Comparison of ENCODE assay signal across 24 cellular contexts in the genomic region with DNA sequence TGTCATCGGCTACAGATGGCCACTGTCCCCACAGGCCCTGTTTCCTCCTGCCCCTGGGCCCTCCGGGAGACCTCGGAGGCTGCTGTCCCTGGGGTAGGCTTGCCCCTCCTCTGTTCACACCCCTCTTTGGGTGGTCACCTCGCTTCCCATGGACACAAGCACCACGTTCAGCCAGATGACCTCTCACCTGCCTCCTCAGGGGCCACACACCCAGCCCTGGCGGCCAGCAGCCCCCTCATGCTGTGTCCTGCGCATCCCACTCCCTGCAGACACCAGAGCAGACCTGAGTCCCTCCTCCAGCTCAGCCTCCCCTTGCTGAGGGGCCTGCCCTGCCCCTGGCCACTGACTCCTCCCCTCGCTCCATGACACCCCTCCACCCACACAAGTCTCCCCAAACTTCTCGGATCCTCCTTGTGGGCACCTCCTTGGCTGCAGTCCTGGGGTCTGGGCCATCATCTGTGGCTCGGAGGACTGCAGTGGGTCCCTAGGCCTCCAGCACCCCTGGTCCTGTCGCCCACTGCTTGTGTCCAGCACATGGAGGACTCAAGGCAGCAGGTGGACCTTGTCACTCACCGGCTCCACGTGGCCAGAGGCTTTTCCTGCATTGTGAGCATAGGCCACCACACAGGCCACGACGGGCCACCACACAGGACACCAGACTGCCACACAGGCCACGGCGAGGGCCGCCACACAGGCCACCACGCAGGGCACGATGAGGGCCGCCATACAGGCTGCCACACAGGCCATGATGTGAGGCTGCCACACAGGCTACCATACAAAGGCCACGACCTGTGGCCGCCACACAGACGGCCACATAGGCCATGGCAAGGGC.
"Had no signal": no experiment of that assay in that cellular context is flagged by ENCODE, and none has a peak within 500 bp of the region (broad histone marks: within the 10 kb centered on the region; RNA-seq: fewer than 3 reads in every experiment).

No MANE protein-coding gene starts in this region.

- DNase-seq: cerebellar nuclear complex; colonic mucosa; dermis blood vessel endothelial cell; erythroblast; foreskin keratinocyte; head of caudate nucleus; kidney glomerular epithelial cell; lower lobe of right lung; mesenchymal stem cell; naive B cell; spleen; stimulated activated CD4-positive, alpha-beta T cell treated with anti-CD3 and anti-CD28 coated beads, Interleukin-15, amount 100 ng/mL, for 24 hours; stimulated activated CD4-positive, alpha-beta T cell treated with anti-CD3 and anti-CD28 coated beads, Interleukin-1b, Interleukin-23, amount 100 ng/mL, for 48 hours; stimulated activated CD4-positive, alpha-beta T cell treated with anti-CD3 and anti-CD28 coated beads, Interleukin-4, amount 100 ng/mL, for 24 hours; tibial artery; uterus had no signal

- H3K4me3 ChIP-seq: colonic mucosa, hepatocyte, lower lobe of right lung, ovary, spleen, tibial artery, upper lobe of left lung, uterus had no signal

- H3K27ac ChIP-seq: colonic mucosa, foreskin keratinocyte, hepatocyte, lower lobe of right lung, ovary, spleen, tibial artery, upper lobe of left lung, uterus had no signal

- H3K4me1 ChIP-seq: colonic mucosa, foreskin keratinocyte, lower lobe of right lung, spleen, tibial artery, upper lobe of left lung, uterus had no signal

- H3K36me3 Mint-ChIP-seq: naive B cell; stimulated activated memory B cell treated with anti-CD40 and anti-IgM and Interleukin-4, amounts not matched to agents 10 μg/mL and 1 μg/mL and 100 μg/mL, for 72 hours had no signal

- H3K9me3 ChIP-seq: colonic mucosa, lower lobe of right lung, ovary, spleen, tibial artery, upper lobe of left lung, uterus had no signal

- H3K4me3 Mint-ChIP-seq: naive B cell; nephron; stimulated activated memory B cell treated with anti-CD40 and anti-IgM and Interleukin-4, amounts not matched to agents 10 μg/mL and 1 μg/mL and 100 μg/mL, for 72 hours; stimulated activated naive CD8-positive, alpha-beta T cell treated with anti-CD3 and anti-CD28 coated beads, Interleukin-15, Interleukin-2, amounts not matched to agents 100 ng/mL and 50 ng/mL, for 24 hours had no signal

- ATAC-seq: foreskin keratinocyte; left lobe of liver; lower lobe of right lung; sciatic nerve; stimulated activated memory B cell treated with anti-CD40 and anti-IgM and Interleukin-4, amounts not matched to agents 10 μg/mL and 1 μg/mL and 100 μg/mL, for 72 hours had no signal

- H3K27me3 Mint-ChIP-seq: stimulated activated naive CD8-positive, alpha-beta T cell treated with anti-CD3 and anti-CD28 coated beads, Interleukin-15, Interleukin-2, amounts not matched to agents 100 ng/mL and 50 ng/mL, for 24 hours had no signal

- H3K27ac Mint-ChIP-seq: nephron; stimulated activated memory B cell treated with anti-CD40 and anti-IgM and Interleukin-4, amounts not matched to agents 10 μg/mL and 1 μg/mL and 100 μg/mL, for 72 hours; stimulated activated naive CD8-positive, alpha-beta T cell treated with anti-CD3 and anti-CD28 coated beads, Interleukin-15, Interleukin-2, amounts not matched to agents 100 ng/mL and 50 ng/mL, for 24 hours had no signal

- H3K9me3 Mint-ChIP-seq: naive B cell; nephron; stimulated activated memory B cell treated with anti-CD40 and anti-IgM and Interleukin-4, amounts not matched to agents 10 μg/mL and 1 μg/mL and 100 μg/mL, for 72 hours; stimulated activated naive CD8-positive, alpha-beta T cell treated with anti-CD3 and anti-CD28 coated beads, Interleukin-15, Interleukin-2, amounts not matched to agents 100 ng/mL and 50 ng/mL, for 24 hours had no signal

- H3K36me3 ChIP-seq: colonic mucosa, lower lobe of right lung, ovary, spleen, tibial artery, upper lobe of left lung, uterus had no signal
